In the genomic region with DNA sequence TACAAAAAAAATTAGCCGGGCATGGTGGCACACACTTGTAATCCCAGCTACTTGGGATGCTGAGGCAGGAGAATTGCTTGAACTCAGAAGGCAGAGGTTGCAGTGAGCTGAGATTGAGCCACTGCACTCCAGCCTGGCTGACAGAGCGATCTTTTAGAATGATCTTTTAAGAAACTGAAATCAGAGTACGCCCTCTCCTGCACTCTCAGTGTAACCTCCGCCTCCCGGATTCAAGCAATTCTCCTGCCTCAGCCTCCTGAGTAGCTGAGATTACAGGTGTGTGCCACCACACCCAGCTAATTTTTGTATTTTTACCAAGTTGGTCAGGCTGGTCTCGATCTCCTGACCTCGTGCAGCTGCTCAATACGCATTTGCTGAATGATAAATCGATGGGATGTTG, we compare ENCODE assay signal across 12 cellular contexts. TPM values are rescaled to one million over a fixed set of nuclear protein-coding genes. Genes with fewer than 3 reads are reported as not detected.
"Had no signal": no experiment of that assay in that cellular context is flagged by ENCODE, and none has a peak within 500 bp of the region (broad histone marks: within the 10 kb centered on the region; RNA-seq: fewer than 3 reads in every experiment).

No MANE protein-coding gene starts in this region.

RNA-seq across cellular contexts. Expression of gene RIIAD1, which starts 12.7 kb away (rescaled TPM):
- total RNA-seq: naive thymus-derived CD8-positive, alpha-beta T cell; natural killer cell treated with Interleukin-12 subunit alpha and Interleukin-12 subunit beta and Interleukin-15 and Interleukin-18, amount 100 ng/mL, for 72 hours; omental fat pad; osteocyte; pulmonary artery endothelial cell; right atrium auricular region; smooth muscle cell; suprapubic skin; transverse colon; upper lobe of right lung; urinary bladder had no signal
- polyA plus RNA-seq: naive thymus-derived CD8-positive, alpha-beta T cell; smooth muscle cell; spleen had no signal

RNA-seq across cellular contexts. Expression of gene CELF3, which starts 17.4 kb away (rescaled TPM):
- total RNA-seq: naive thymus-derived CD8-positive, alpha-beta T cell; natural killer cell treated with Interleukin-12 subunit alpha and Interleukin-12 subunit beta and Interleukin-15 and Interleukin-18, amount 100 ng/mL, for 72 hours; omental fat pad; osteocyte; pulmonary artery endothelial cell; right atrium auricular region; smooth muscle cell; suprapubic skin; upper lobe of right lung had no signal
- polyA plus RNA-seq: naive thymus-derived CD8-positive, alpha-beta T cell; smooth muscle cell had no signal
